Comparison of ENCODE assay signal across 8 cellular contexts in the genomic region with DNA sequence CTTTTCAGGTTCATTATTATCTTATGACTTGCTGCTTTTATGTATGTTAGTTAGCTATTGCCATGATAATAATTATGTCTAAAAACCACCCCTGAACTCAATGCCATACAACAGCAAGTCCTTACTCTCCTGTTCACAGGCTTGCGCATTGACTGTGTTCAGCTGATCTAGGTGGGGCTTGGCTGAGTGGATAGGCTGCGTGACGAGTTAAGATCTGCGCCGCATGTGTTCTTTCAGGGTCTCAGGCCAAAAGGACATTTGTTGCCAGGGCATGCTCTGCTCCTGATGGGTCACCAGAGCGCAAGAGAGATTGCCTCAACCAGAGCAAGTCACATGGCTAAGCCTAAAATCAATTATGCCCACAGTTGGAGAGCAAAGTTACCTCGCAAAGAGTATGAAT. TPM values are rescaled to one million over a fixed set of nuclear protein-coding genes. Genes with fewer than 3 reads are reported as not detected.
DNase-seq lines count a peak whose midpoint lies in the region; ATAC-seq and TF ChIP-seq lines count a peak whose summit lies in the region.

No MANE protein-coding gene starts in this region.

- peaks cover 62% of the 10 kb centered on the region for H3K36me3 Mint-ChIP-seq in GM23338 (ENCODE audit: low read depth)

- H3K27ac Mint-ChIP-seq in GM23338, result no peak overlapping the region; the same call in 1 of the 2 replicates

- H3K4me1 ChIP-seq in A673 (ENCODE audit: insufficient read depth, low read length, poor library complexity, severe bottlenecking) (no peaks in the 10 kb centered on the region), GM23338 (ENCODE audit: insufficient read depth) (no peaks in the 10 kb centered on the region), stomach smooth muscle (ENCODE audit: control insufficient read depth, insufficient read depth, low read length) (peaks cover 10% of the 10 kb centered on the region)

- H3K27me3 Mint-ChIP-seq in GM23338 (ENCODE audit: insufficient read depth, low read depth, poor library complexity), result no peaks in the 10 kb centered on the region

- POLR2A ChIA-PET in A673 (lab: Charles Lee; ENCODE audit: low non-redundant PET), result no interaction called here

- H3K27ac ChIP-seq in A673 (ENCODE audit: low read depth, low read length, poor library complexity, severe bottlenecking) (no peak overlapping the region), GM23338 (ENCODE audit: low read depth) (no peak overlapping the region), stomach smooth muscle (ENCODE audit: low read length) (peak overlapping the region; percentile 92)

- H3K9me3 Mint-ChIP-seq in GM23338, result peaks cover 43% of the 10 kb centered on the region

- intact Hi-C loops in A673 (cut with micrococcal nuclease; ENCODE audit: unreplicated experiment), result no loop called here
- intact Hi-C loops in left colon (cut with DNase I, micrococcal nuclease), result no loop called here

- H3K4me1 Mint-ChIP-seq in GM23338, result peaks cover 10% of the 10 kb centered on the region

- peak overlapping the region; percentile 99 for H2AFZ ChIP-seq in GM23338

- ATAC-seq in GM23338 (no peak), left colon (no peak)

- CTCF ChIA-PET in A673 (lab: Charles Lee), result no interaction called here

- DNase-seq in A673 (ENCODE audit: low spot score) (peak; percentile 9), GM23338 (ENCODE audit: low spot score) (peak; percentile 20), amniotic epithelial cell (ENCODE audit: low read depth) (peak; percentile 13), iris pigment epithelial cell (ENCODE audit: low read depth) (peak; percentile 68), left colon (no peak), NCI-H2107 (lab: John Stamatoyannopoulos, UW) (no peak)
- no peak for DNase-seq in stimulated activated CD4-positive, alpha-beta T cell treated with anti-CD3 and anti-CD28 coated beads, Interleukin-1b, Interleukin-23, amount 100 ng/mL, for 48 hours

- H3K27me3 ChIP-seq in A673 (replicated peaks; ENCODE audit: insufficient read depth, low read depth, low read length, poor library complexity), result no peaks in the 10 kb centered on the region
- no peaks in the 10 kb centered on the region for H3K27me3 ChIP-seq in GM23338 (ENCODE audit: insufficient read depth)
- no peaks in the 10 kb centered on the region for H3K27me3 ChIP-seq in stomach smooth muscle (ENCODE audit: control insufficient read depth in 1 of 2, insufficient read depth in 2 of 2, low read length in 2 of 2)

- TF ChIP-seq CTCF in A673 (conservative IDR thresholded peaks at IDR 0.05; ENCODE audit: low read depth, low read length) (no peak), GM23338 (conservative IDR thresholded peaks at IDR 0.05; ENCODE audit: low read depth in 2 of 2) (no peak)

- H3K4me3 ChIP-seq in A673 (ENCODE audit: low read depth, low read length, poor library complexity, severe bottlenecking), result peak overlapping the region; percentile 68
- H3K4me3 ChIP-seq in GM23338, result peak overlapping the region; percentile 86
- peak overlapping the region; percentile 95 to 96 for H3K4me3 ChIP-seq in stomach smooth muscle (ENCODE audit: low read length in 2 of 2)

- no peaks in the 10 kb centered on the region for H3F3A ChIP-seq in GM23338 (replicated peaks; ENCODE audit: low read depth)

- H3K9me3 ChIP-seq in A673 (ENCODE audit: low read depth, low read length, poor library complexity, severe bottlenecking) (peaks cover 27% of the 10 kb centered on the region), stomach smooth muscle (ENCODE audit: control insufficient read depth in 2 of 2, low read length in 2 of 2) (no peaks in the 10 kb centered on the region)

- no peaks in the 10 kb centered on the region for H4K20me1 ChIP-seq in GM23338 (replicated peaks; ENCODE audit: insufficient read depth)

- H3K36me3 ChIP-seq in A673 (ENCODE audit: insufficient read depth, low read length, poor library complexity, severe bottlenecking) (peaks cover 11% of the 10 kb centered on the region), GM23338 (ENCODE audit: insufficient read depth) (no peaks in the 10 kb centered on the region), stomach smooth muscle (ENCODE audit: control insufficient read depth in 2 of 2, insufficient read depth in 2 of 2, low read length in 2 of 2) (peaks cover 13 to 17% of the 10 kb centered on the region in 2 donors)

- H3K9me2 ChIP-seq in GM23338 (ENCODE audit: insufficient read depth), result 0 out of 2 replicates have a peak, but pooled peaks cover 2% of the 10 kb centered on the region

- peak overlapping the region; percentile 92 for H3K4me3 Mint-ChIP-seq in GM23338

- no peaks in the 10 kb centered on the region for H3K79me2 ChIP-seq in GM23338 (replicated peaks; ENCODE audit: insufficient read depth)

- no TSS peak for BruUV-seq in A673 (replicated peaks; lab: Mats Ljungman, UMichigan)

- peak overlapping the region; percentile 94 to 95 for H3K9ac ChIP-seq in stomach smooth muscle (ENCODE audit: low read length in 2 of 2)

- H3K4me2 ChIP-seq in GM23338, result peak overlapping the region; percentile 94

TF ChIP-seq in GM23338, 12 proteins besides CTCF, POLR2A, EP300 and RAD21 (continues in another document):
- TF ChIP-seq, protein P1, sequence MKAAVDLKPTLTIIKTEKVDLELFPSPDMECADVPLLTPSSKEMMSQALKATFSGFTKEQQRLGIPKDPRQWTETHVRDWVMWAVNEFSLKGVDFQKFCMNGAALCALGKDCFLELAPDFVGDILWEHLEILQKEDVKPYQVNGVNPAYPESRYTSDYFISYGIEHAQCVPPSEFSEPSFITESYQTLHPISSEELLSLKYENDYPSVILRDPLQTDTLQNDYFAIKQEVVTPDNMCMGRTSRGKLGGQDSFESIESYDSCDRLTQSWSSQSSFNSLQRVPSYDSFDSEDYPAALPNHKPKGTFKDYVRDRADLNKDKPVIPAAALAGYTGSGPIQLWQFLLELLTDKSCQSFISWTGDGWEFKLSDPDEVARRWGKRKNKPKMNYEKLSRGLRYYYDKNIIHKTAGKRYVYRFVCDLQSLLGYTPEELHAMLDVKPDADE (IDR thresholded peaks at IDR 0.05), result no peak
- TF ChIP-seq ZNF114 (CRISPR knock-in tag; IDR thresholded peaks at IDR 0.05) (no peak), EZH2phosphoT487 (IDR thresholded peaks at IDR 0.05; ENCODE audit: unreplicated experiment) (no peak), EZH2 (IDR thresholded peaks at IDR 0.05; ENCODE audit: low read depth, unreplicated experiment) (no peak)

RNA-seq across cellular contexts. Expression of a gene that starts 0.9 kb away (rescaled TPM):
- total RNA-seq in A673 (2021) (7.1 and 8.6 TPM in 2 replicates), left colon (1 to 10 TPM; 2.5 to 4.0 TPM)
- total RNA-seq in GM23338 (2014; rRNA removed; shearing (Covaris generic)), result 10.3 and 10.5 TPM in 2 replicates
- 5.9 and 7.6 TPM in 2 replicates for polyA plus RNA-seq in GM23338 (2016; fragmentation: Nextera tagmentation; extraction: Ambion mirVana)

RNA-seq across cellular contexts. Expression of a gene that starts 0.9 kb away (rescaled TPM):
- total RNA-seq in A673 (2021) (4.4 and 5.0 TPM in 2 replicates), left colon (1 to 10 TPM in 1 of 2 donors, under 1 TPM in 1; 0.73 to 1.3 TPM)
- 6.4 and 8.5 TPM in 2 replicates for total RNA-seq in GM23338 (2014; rRNA removed; shearing (Covaris generic))
- 4.3 and 5.9 TPM in 2 replicates for polyA plus RNA-seq in GM23338 (2016; fragmentation: Nextera tagmentation; extraction: Ambion mirVana)

Comparison
In these comparisons a context has a peak if more than half of its experiments do, and no peak if none do; other contexts are left out.
1. DNase-seq: peak in A673 (single experiment), GM23338 (single experiment), amniotic epithelial cell (single experiment) and iris pigment epithelial cell (single experiment); none in left colon (0 of 2), stimulated activated CD4-positive, alpha-beta T cell treated with anti-CD3 and anti-CD28 coated beads, Interleukin-1b, Interleukin-23, amount 100 ng/mL, for 48 hours (single experiment) and NCI-H2107 (single experiment).
2. Peak in every context shown above with its lines, with median percentiles within 50 percentile points of each other: H3K4me3 ChIP-seq.